14 cellular contexts compared by ENCODE assay signal in the genomic region with DNA sequence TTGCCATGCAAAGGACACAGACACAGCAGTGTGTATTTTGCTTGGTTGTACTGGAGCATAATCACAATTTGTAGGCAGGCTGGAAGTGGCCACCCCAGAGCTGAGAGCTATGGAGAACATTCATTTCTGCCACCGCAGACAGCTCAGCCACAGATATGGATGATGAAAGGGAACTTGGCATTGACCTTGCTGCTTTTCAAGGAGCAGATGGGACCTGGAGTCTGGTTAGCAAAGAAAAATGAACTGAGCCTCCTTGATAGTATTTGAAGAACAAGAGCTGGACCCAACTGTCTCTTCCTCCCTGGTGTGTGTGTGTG.
"Had no signal": no experiment of that assay in that cellular context is flagged by ENCODE, and none has a peak within 500 bp of the region (broad histone marks: within the 10 kb centered on the region; RNA-seq: fewer than 3 reads in every experiment).

No MANE protein-coding gene starts in this region.

- H3K4me1 ChIP-seq: spleen, upper lobe of left lung had no signal

- H3K27ac ChIP-seq: ovary, spleen, upper lobe of left lung had no signal

- H3K4me3 ChIP-seq: ovary, spleen, upper lobe of left lung had no signal

- H3K4me1 Mint-ChIP-seq: stimulated activated naive CD8-positive, alpha-beta T cell treated with anti-CD3 and anti-CD28 coated beads, Interleukin-15, amount 100 ng/mL, for 72 hours; T-cell had no signal

- DNase-seq: activated CD4-positive, alpha-beta T cell treated with anti-CD3 and anti-CD28 coated beads for 1 hour; activated CD4-positive, alpha-beta T cell treated with anti-CD3 and anti-CD28 coated beads, Interleukin-2, amount 50 U/mL, for 4 hours; activated naive CD4-positive, alpha-beta T cell treated with anti-CD3 and anti-CD28 coated beads for 36 hours; hippocampal formation; ovary; spleen; stimulated activated naive CD8-positive, alpha-beta T cell treated with anti-CD3 and anti-CD28 coated beads, Interleukin-15, amount 100 ng/mL, for 72 hours; T-cell; T-helper 9 cell; upper lobe of left lung had no signal

- H3K9me3 ChIP-seq: ovary, upper lobe of left lung had no signal

- H3K27me3 Mint-ChIP-seq: stimulated activated naive CD8-positive, alpha-beta T cell treated with anti-CD3 and anti-CD28 coated beads, Interleukin-15, amount 100 ng/mL, for 72 hours; T-cell had no signal

- H3K27ac Mint-ChIP-seq: activated naive CD4-positive, alpha-beta T cell treated with anti-CD3 and anti-CD28 coated beads for 36 hours; activated T-helper 2 cell treated with anti-CD3 and anti-CD28 coated beads, Interferon-gamma antibody, Interleukin-2, Interleukin-4, amounts not matched to agents 10 μg/mL and 5 μg/mL and 100 μg/mL, durations not matched to agents 14 hours and 24 hours and 36 hours; mesothelial cell of epicardium; stimulated activated naive CD8-positive, alpha-beta T cell treated with anti-CD3 and anti-CD28 coated beads, Interleukin-15, amount 100 ng/mL, for 72 hours; T-cell had no signal

- H3K36me3 Mint-ChIP-seq: mesothelial cell of epicardium, T-cell had no signal

- H3K4me3 Mint-ChIP-seq: activated naive CD4-positive, alpha-beta T cell treated with anti-CD3 and anti-CD28 coated beads for 36 hours; mesothelial cell of epicardium; neural crest cell; stimulated activated naive CD8-positive, alpha-beta T cell treated with anti-CD3 and anti-CD28 coated beads, Interleukin-15, amount 100 ng/mL, for 72 hours; T-cell had no signal

- H3K27me3 ChIP-seq: ovary, spleen, upper lobe of left lung had no signal

- ATAC-seq: sciatic nerve; stimulated activated naive CD8-positive, alpha-beta T cell treated with anti-CD3 and anti-CD28 coated beads, Interleukin-15, amount 100 ng/mL, for 72 hours; T-cell had no signal

- H3K36me3 ChIP-seq: ovary, spleen, upper lobe of left lung had no signal
